In genomic region chr13:46087481-46087880, GRCh38 we compare ENCODE assay signal across 37 cellular contexts. TPM values are rescaled to one million over a fixed set of nuclear protein-coding genes. Genes with fewer than 3 reads are reported as not detected.
"Had no signal": no experiment of that assay in that cellular context is flagged by ENCODE, and none has a peak within 500 bp of the region (broad histone marks: within the 10 kb centered on the region; RNA-seq: fewer than 3 reads in every experiment).

No MANE protein-coding gene starts in this region.

- H3K27me3 ChIP-seq: left lung, neural progenitor cell, neutrophil, right atrium auricular region, right lobe of liver, tibial nerve, vagina had no signal

- ATAC-seq: left colon; left lung; natural killer cell; stimulated activated naive CD8-positive, alpha-beta T cell treated with anti-CD3 and anti-CD28 coated beads, Interleukin-15, amount 100 ng/mL, for 72 hours had no signal

- H3K4me1 ChIP-seq: left lung, neural progenitor cell, parathyroid adenoma, right atrium auricular region, tibial nerve, vagina had no signal

- FAIRE-seq: islet of Langerhans, kidney had no signal

- H3K27ac ChIP-seq: left lung, neural progenitor cell, neutrophil, parathyroid adenoma, right atrium auricular region, tibial nerve, vagina had no signal

- H3K36me3 Mint-ChIP-seq: immature natural killer cell; mesothelial cell of epicardium; naive B cell; natural killer cell; neural progenitor cell; stimulated activated memory B cell treated with anti-CD40 and anti-IgM and Interleukin-4, amounts not matched to agents 10 μg/mL and 1 μg/mL and 100 μg/mL, for 72 hours; type B pancreatic cell had no signal

- H3K9me3 Mint-ChIP-seq: immature natural killer cell; mesothelial cell of epicardium; natural killer cell; nephron progenitor cell; neural progenitor cell; stimulated activated memory B cell treated with anti-CD40 and anti-IgM and Interleukin-4, amounts not matched to agents 10 μg/mL and 1 μg/mL and 100 μg/mL, for 72 hours; stimulated activated naive CD8-positive, alpha-beta T cell treated with anti-CD3 and anti-CD28 coated beads, Interleukin-15, amount 100 ng/mL, for 72 hours; type B pancreatic cell had no signal

- H3K9me3 ChIP-seq: left lung, neutrophil, right atrium auricular region, right lobe of liver, tibial nerve, vagina had no signal

- DNase-seq: immature natural killer cell; kidney; left colon; left lung; mesendoderm; naive B cell; natural killer cell; nephron progenitor cell; occipital lobe; right lobe of liver; stimulated activated CD4-positive, alpha-beta T cell treated with anti-CD3 and anti-CD28 coated beads, Interleukin-1b, Interleukin-23, amount 100 ng/mL, for 48 hours; stimulated activated CD4-positive, alpha-beta T cell treated with anti-CD3 and anti-CD28 coated beads, Interleukin-2, amount 100 ng/mL, for 48 hours; stimulated activated CD4-positive, alpha-beta T cell treated with anti-CD3 and anti-CD28 coated beads, Interleukin-4, amount 100 ng/mL, for 4 hours; stimulated activated CD8-positive, alpha-beta memory T cell treated with anti-CD3 and anti-CD28 coated beads, Interleukin-4, amount 100 ng/mL, for 48 hours; stimulated activated naive CD4-positive, alpha-beta T cell treated with Interleukin-2 at 50 U/mL for 16 hours; stimulated activated naive CD8-positive, alpha-beta T cell treated with anti-CD3 and anti-CD28 coated beads, Interleukin-15, amount 100 ng/mL, for 72 hours; substantia nigra had no signal

- H3K4me3 ChIP-seq: left lung, lung, neural progenitor cell, right atrium auricular region, right lobe of liver, smooth muscle cell, tibial nerve, vagina had no signal

- H3K4me2 ChIP-seq: neural progenitor cell, smooth muscle cell had no signal

- H3K79me2 ChIP-seq: parathyroid adenoma had no signal

- H2AFZ ChIP-seq: neural progenitor cell, parathyroid adenoma had no signal

- H3K27ac Mint-ChIP-seq: immature natural killer cell; mesothelial cell of epicardium; naive B cell; natural killer cell; nephron progenitor cell; neural progenitor cell; stimulated activated memory B cell treated with anti-CD40 and anti-IgM and Interleukin-4, amounts not matched to agents 10 μg/mL and 1 μg/mL and 100 μg/mL, for 72 hours; stimulated activated naive CD8-positive, alpha-beta T cell treated with anti-CD3 and anti-CD28 coated beads, Interleukin-15, amount 100 ng/mL, for 72 hours; type B pancreatic cell had no signal

- H3K9ac ChIP-seq: neural progenitor cell, parathyroid adenoma had no signal

- H3K36me3 ChIP-seq: left lung, neural progenitor cell, neutrophil, right atrium auricular region, tibial nerve, vagina had no signal

RNA-seq across cellular contexts. Expression of gene CPB2, which starts 17.4 kb away (rescaled TPM):
- total RNA-seq: kidney, left colon, mesothelial cell of epicardium, mononuclear cell, natural killer cell, occipital lobe, osteocyte, posterior vena cava, pulmonary artery endothelial cell, renal cortical epithelial cell, right atrium auricular region, skeletal muscle tissue, smooth muscle cell, temporal lobe, tibial nerve, urinary bladder, vagina had no signal
- polyA plus RNA-seq: immature natural killer cell had no signal
